In genomic region chr3:38139652-38140051, GRCh38 we compare ENCODE assay signal across 8 cellular contexts. TPM values are rescaled to one million over a fixed set of nuclear protein-coding genes. Genes with fewer than 3 reads are reported as not detected.
DNase-seq lines count a peak whose midpoint lies in the region; ATAC-seq and TF ChIP-seq lines count a peak whose summit lies in the region.

No MANE protein-coding gene starts in this region.

- no peak for DNase-seq in GM12865 (ENCODE audit: low read depth)
- no peak for DNase-seq in T-helper 17 cell
- no peak for DNase-seq in sigmoid colon
- DNase-seq in GM13976 (ENCODE audit: low spot score) = no peak
- DNase-seq in DMS79 treated with DMSO at 0.1 percent for 48 hours (lab: John Stamatoyannopoulos, UW) = no peak
- DNase-seq in NCI-H526 (lab: John Stamatoyannopoulos, UW) = no peak

- TF ChIP-seq POLR2A in gastroesophageal sphincter (IDR thresholded peaks at IDR 0.05) = no peak
- TF ChIP-seq POLR2A in sigmoid colon (IDR thresholded peaks at IDR 0.05) = no peak

- peak overlapping the region in 3 of 4 donors; percentile 87 to 96 (median 94) for H3K27ac ChIP-seq in gastroesophageal sphincter
- H3K27ac ChIP-seq in sigmoid colon = peak overlapping the region in 1 of 4 donors; percentile 89

- H3K9me3 ChIP-seq in T-helper 17 cell (ENCODE audit: control insufficient read depth, low read length, poor library complexity, severe bottlenecking) (no peaks in the 10 kb centered on the region), gastroesophageal sphincter (no peaks in the 10 kb centered on the region), sigmoid colon (no peaks in the 10 kb centered on the region)

- H3K27me3 Mint-ChIP-seq in T-helper 17 cell = no peaks in the 10 kb centered on the region

- in situ Hi-C loops in GM13976 (cut with MboI; ENCODE audit: low sequenced_read_pairs, unreplicated experiment) = loop anchor here (25.0 kb wide), 1 partner anchor 348 kb away; the partner anchor contains the start of gene EXOG

- H3K36me3 ChIP-seq in gastroesophageal sphincter (peaks cover 0 to 32% of the 10 kb centered on the region in 2 donors), sigmoid colon (peaks cover 0 to 28% (median 10%) of the 10 kb centered on the region in 4 donors)

- peak overlapping the region; percentile 99 for H3K4me3 Mint-ChIP-seq in T-helper 17 cell

- no peak for TF ChIP-seq CTCF in GM12865 (IDR thresholded peaks at IDR 0.05; ENCODE audit: insufficient read depth, low read depth, low read length, missing control alignments)
- TF ChIP-seq CTCF in gastroesophageal sphincter (IDR thresholded peaks at IDR 0.05) = no peak
- TF ChIP-seq CTCF in sigmoid colon (IDR thresholded peaks at IDR 0.05) = no peak
- no peak for TF ChIP-seq CTCF in GM13976 (IDR thresholded peaks at IDR 0.05; ENCODE audit: borderline replicate concordance, control extremely low read depth, extremely low read depth, insufficient read depth, missing control alignments)

- H3K4me1 Mint-ChIP-seq in T-helper 17 cell = peaks cover 52% of the 10 kb centered on the region

- peak overlapping the region; percentile 97 for H3K27ac Mint-ChIP-seq in T-helper 17 cell

- WGBS in gastroesophageal sphincter (ENCODE audit: low coverage in 1 of 2), 2 donors = 80% methylated on average over 3 of the region's 7 CpGs; no CpG with 5 or more reads in 1 of the 2 donors
- 81 to 85% methylated on average over 7 of the region's 7 CpGs for WGBS in sigmoid colon, 2 donors

- intact Hi-C loops in sigmoid colon (cut with DNase I) = loop anchor here (5.0 kb wide), 2 partner anchors 38 to 318 kb away; no protein-coding TSS in a partner anchor

- H3K4me3 ChIP-seq in GM12865 (ENCODE audit: low read depth, low read length) (peak overlapping the region; percentile 92), gastroesophageal sphincter (peak overlapping the region; percentile 76 to 96), sigmoid colon (peak overlapping the region in 3 of 4 donors; percentile 72 to 96 (median 95))

- peaks cover 5 to 45% (median 18%) of the 10 kb centered on the region in 3 donors for H3K4me1 ChIP-seq in gastroesophageal sphincter
- H3K4me1 ChIP-seq in sigmoid colon = peaks cover 0 to 45% (median 34%) of the 10 kb centered on the region in 4 donors

- no peak for ATAC-seq in T-helper 17 cell
- ATAC-seq in gastroesophageal sphincter = no peak
- ATAC-seq in GM21360 (IDR thresholded peaks at IDR 0.05; ENCODE audit: unreplicated experiment) = no peak

- no peaks in the 10 kb centered on the region for H3K27me3 ChIP-seq in gastroesophageal sphincter
- H3K27me3 ChIP-seq in sigmoid colon = no peaks in the 10 kb centered on the region

- no peak for TF ChIP-seq EP300 in gastroesophageal sphincter (IDR thresholded peaks at IDR 0.05)
- TF ChIP-seq EP300 in sigmoid colon (IDR thresholded peaks at IDR 0.05) = no peak

- H3K36me3 Mint-ChIP-seq in T-helper 17 cell (ENCODE audit: low read depth) = peaks cover 4% of the 10 kb centered on the region

RNA-seq across cellular contexts. Expression of gene MYD88, which starts 1.2 kb away (rescaled TPM):
- total RNA-seq in T-helper 17 cell (10 to 100 TPM; 44.0 to 45.5 TPM), gastroesophageal sphincter (10 to 100 TPM; 18.5 to 36.8 (median 29.6) TPM), sigmoid colon (10 to 100 TPM; 27.8 to 39.7 (median 33.4) TPM)
- 10 to 100 TPM; 48.6 to 74.0 (median 58.4) TPM for polyA plus RNA-seq in sigmoid colon

RNA-seq across cellular contexts. Expression of gene ACAA1, which starts 2.7 kb away (rescaled TPM):
- 10 to 100 TPM; 78.2 to 79.3 TPM for total RNA-seq in T-helper 17 cell
- 10 to 100 TPM; 28.3 to 46.6 (median 41.2) TPM for total RNA-seq in gastroesophageal sphincter
- total RNA-seq in sigmoid colon = 10 to 100 TPM; 42.6 to 53.2 (median 47.6) TPM
- 100 to 1,000 TPM; 102 to 258 (median 131) TPM for polyA plus RNA-seq in sigmoid colon

RNA-seq across cellular contexts. Expression of gene OXSR1, which starts 25.7 kb away (rescaled TPM):
- total RNA-seq in T-helper 17 cell (10 to 100 TPM; 39.8 to 51.9 TPM), gastroesophageal sphincter (10 to 100 TPM; 29.5 to 41.0 (median 34.3) TPM), sigmoid colon (10 to 100 TPM; 21.8 to 28.8 (median 26.2) TPM)
- 10 to 100 TPM; 13.8 to 22.9 (median 22.8) TPM for polyA plus RNA-seq in sigmoid colon
